ENCODE assay signal across 8 cellular contexts in genomic region chr1:24199291-24199900, GRCh38. TPM values are rescaled to one million over a fixed set of nuclear protein-coding genes. Genes with fewer than 3 reads are reported as not detected.
DNase-seq lines count a peak whose midpoint lies in the region; ATAC-seq and TF ChIP-seq lines count a peak whose summit lies in the region.

No MANE protein-coding gene starts in this region.

- peaks cover 0 to 49% of the 10 kb centered on the region in 2 donors for H3K4me1 ChIP-seq in left lung

- no peak overlapping the region for H3K4me3 Mint-ChIP-seq in central memory CD8-positive, alpha-beta T cell

- no peak overlapping the region for H3K4me3 ChIP-seq in left lung

- no peak overlapping the region for H3K27ac Mint-ChIP-seq in central memory CD8-positive, alpha-beta T cell (ENCODE audit: low read depth)

- no peaks in the 10 kb centered on the region for H3K9me3 ChIP-seq in left lung

- H3K27me3 Mint-ChIP-seq in central memory CD8-positive, alpha-beta T cell: no peaks in the 10 kb centered on the region

- TF ChIP-seq CTCF in left lung (IDR thresholded peaks at IDR 0.05): peak; percentile 79 to 88

- no peak overlapping the region for H3K27ac ChIP-seq in left lung

- peaks cover 8% of the 10 kb centered on the region for H3K36me3 Mint-ChIP-seq in central memory CD8-positive, alpha-beta T cell (ENCODE audit: insufficient read depth)

- H3K9me3 Mint-ChIP-seq in central memory CD8-positive, alpha-beta T cell: no peaks in the 10 kb centered on the region

- no peaks in the 10 kb centered on the region for H3K4me1 Mint-ChIP-seq in central memory CD8-positive, alpha-beta T cell

- DNase-seq in SKM-1 treated with dmso at 0.1 percent for 144 hours (lab: John Stamatoyannopoulos, UW; ENCODE audit: unreplicated experiment) (peak; percentile 36), SKM-1 (lab: John Stamatoyannopoulos, UW; ENCODE audit: unreplicated experiment) (no peak), NCI-H2171 (lab: John Stamatoyannopoulos, UW) (peak; percentile 55), left lung (peak in 1 of 2 donors; percentile 55)
- peak; percentile 76 for DNase-seq in activated CD4-positive, CD25-positive, alpha-beta regulatory T cell treated with anti-CD3 and anti-CD28 coated beads, Interleukin-2, amount 50 U/mL, for 72 hours
- peak; percentile 63 to 65 for DNase-seq in central memory CD8-positive, alpha-beta T cell (ENCODE audit: low spot score in 2 of 2)
- DNase-seq in stimulated activated CD4-positive, alpha-beta T cell treated with anti-CD3 and anti-CD28 coated beads, Interleukin-4, amount 100 ng/mL, for 48 hours (ENCODE audit: low read depth in 2 of 2): peak; percentile 67

- H3K27me3 ChIP-seq in left lung: no peaks in the 10 kb centered on the region

- H3K36me3 ChIP-seq in left lung: no peaks in the 10 kb centered on the region

- peak; percentile 73 for ATAC-seq in central memory CD8-positive, alpha-beta T cell (replicated peaks; ENCODE audit: extremely low read depth, poor library complexity, severe bottlenecking)
- ATAC-seq in left lung: peak; percentile 79
- no peak for ATAC-seq in HG03175 (IDR thresholded peaks at IDR 0.05; ENCODE audit: unreplicated experiment)

- intact Hi-C loops in left lung (cut with DNase I): no loop called here

RNA-seq across cellular contexts. Expression of gene IFNLR1, which starts 12.3 kb away (rescaled TPM):
- 1 to 10 TPM; 4.1 to 5.9 TPM for total RNA-seq in left lung

RNA-seq across cellular contexts. Expression of gene IL22RA1, which starts 56.5 kb away (rescaled TPM):
- under 1 TPM; 0.26 to 0.37 TPM for total RNA-seq in left lung
